ENCODE assay signal across 18 cellular contexts in genomic region chrX:6777211-6778002, GRCh38.
DNase-seq lines count a peak whose midpoint lies in the region; ATAC-seq and TF ChIP-seq lines count a peak whose summit lies in the region.
"Had no signal": no experiment of that assay in that cellular context is flagged by ENCODE, and none has a peak within 500 bp of the region (broad histone marks: within the 10 kb centered on the region; RNA-seq: fewer than 3 reads in every experiment).

No MANE protein-coding gene starts in this region.

- no peaks in the 10 kb centered on the region for H3K79me2 ChIP-seq in GM23338 (replicated peaks; ENCODE audit: insufficient read depth)

- no peak for TF ChIP-seq CTCF in GM23338 (conservative IDR thresholded peaks at IDR 0.05; ENCODE audit: low read depth in 2 of 2)
- no peak for TF ChIP-seq CTCF in chondrocyte (IDR thresholded peaks at IDR 0.05)
- TF ChIP-seq CTCF in testis (IDR thresholded peaks at IDR 0.05), result no peak
- TF ChIP-seq CTCF in right lobe of liver (IDR thresholded peaks at IDR 0.05), result no peak

- H3K4me1 ChIP-seq in GM23338 (ENCODE audit: insufficient read depth), result peaks cover 16% of the 10 kb centered on the region
- no peaks in the 10 kb centered on the region for H3K4me1 ChIP-seq in testis
- no peaks in the 10 kb centered on the region for H3K4me1 ChIP-seq in right lobe of liver
- H3K4me1 ChIP-seq: BE2C, left lung, Peyer's patch had no signal

- H3K4me3 Mint-ChIP-seq in GM23338 (peak overlapping the region; percentile 9; the same call in 1 of the 3 replicates), chondrocyte (ENCODE audit: unreplicated experiment) (no peak overlapping the region)
- H3K4me3 Mint-ChIP-seq: naive B cell, T-cell had no signal

- no peak overlapping the region for H2AFZ ChIP-seq in GM23338

- H3K4me3 ChIP-seq in GM23338 (no peak overlapping the region), testis (no peak overlapping the region), right lobe of liver (no peak overlapping the region)
- H3K4me3 ChIP-seq: GM12878, left lung, Peyer's patch had no signal

- TF ChIP-seq POLR2A in testis (IDR thresholded peaks at IDR 0.05) (no peak), right lobe of liver (IDR thresholded peaks at IDR 0.05) (no peak)

- peak overlapping the region; percentile 93 for H3K27ac ChIP-seq in GM23338 (ENCODE audit: low read depth)
- no peak overlapping the region for H3K27ac ChIP-seq in testis
- H3K27ac ChIP-seq in right lobe of liver, result no peak overlapping the region
- H3K27ac ChIP-seq: left lung, Peyer's patch had no signal

- H3K4me2 ChIP-seq in GM23338, result peak overlapping the region; percentile 58; the same call in 1 of the 2 replicates

- ATAC-seq in GM18858 (IDR thresholded peaks at IDR 0.05; ENCODE audit: unreplicated experiment) (peak; percentile 85), GM23338 (no peak), HG03378 (IDR thresholded peaks at IDR 0.05; ENCODE audit: unreplicated experiment) (peak; percentile 84), right lobe of liver (no peak)
- ATAC-seq: GM12878, left lung, T-cell had no signal

- H3K36me3 Mint-ChIP-seq in GM23338 (ENCODE audit: low read depth), result no peaks in the 10 kb centered on the region
- H3K36me3 Mint-ChIP-seq in chondrocyte (ENCODE audit: low read depth), result no peaks in the 10 kb centered on the region
- H3K36me3 Mint-ChIP-seq: naive B cell, T-cell had no signal

- intact Hi-C loops in testis (cut with DNase I; ENCODE audit: low total_unique reads) (no loop called here), right lobe of liver (cut with DNase I) (no loop called here)

- H3K4me1 Mint-ChIP-seq in GM23338 (peaks cover 25% of the 10 kb centered on the region), chondrocyte (ENCODE audit: low read depth) (peaks cover 14% of the 10 kb centered on the region)
- H3K4me1 Mint-ChIP-seq: T-cell had no signal

- H3K27ac Mint-ChIP-seq in GM23338 (peak overlapping the region; percentile 73), chondrocyte (ENCODE audit: unreplicated experiment) (no peak overlapping the region)
- H3K27ac Mint-ChIP-seq: T-cell had no signal

- H3K27me3 Mint-ChIP-seq in GM23338 (ENCODE audit: insufficient read depth, low read depth, poor library complexity) (peaks cover 3% of the 10 kb centered on the region), chondrocyte (ENCODE audit: low read depth) (no peaks in the 10 kb centered on the region)

- no peaks in the 10 kb centered on the region for H3K36me3 ChIP-seq in GM23338 (ENCODE audit: insufficient read depth)
- H3K36me3 ChIP-seq in testis (ENCODE audit: low read depth, missing control alignments), result no peaks in the 10 kb centered on the region
- H3K36me3 ChIP-seq in right lobe of liver, result no peaks in the 10 kb centered on the region
- H3K36me3 ChIP-seq: BE2C, left lung, Peyer's patch had no signal

- WGBS in testis, 2 donors, result 72 to 85% methylated on average over 6 of the region's 6 CpGs
- WGBS in right lobe of liver (ENCODE audit: insufficient coverage, low coverage, low lambda C conversion rate, missing lambda C conversion rate), result 87% methylated on average over 6 of the region's 6 CpGs

- 0 out of 2 replicates have a peak, but pooled peaks cover 6% of the 10 kb centered on the region for H3F3A ChIP-seq in GM23338 (replicated peaks; ENCODE audit: low read depth)

- no peaks in the 10 kb centered on the region for H4K20me1 ChIP-seq in GM23338 (replicated peaks; ENCODE audit: insufficient read depth)

- H3K9me3 Mint-ChIP-seq in GM23338 (no peaks in the 10 kb centered on the region), chondrocyte (ENCODE audit: low read depth) (no peaks in the 10 kb centered on the region)
- H3K9me3 Mint-ChIP-seq: T-cell had no signal

- DNase-seq in GM23338 (ENCODE audit: low spot score) (no peak), germinal center (ENCODE audit: low spot score) (peak; percentile 21), chondrocyte (ENCODE audit: low spot score) (no peak), testis (no peak), right lobe of liver (no peak)
- DNase-seq in stimulated activated CD4-positive, alpha-beta T cell treated with anti-CD3 and anti-CD28 coated beads, Interleukin-4, amount 100 ng/mL, for 24 hours, result no peak
- DNase-seq: activated naive CD4-positive, alpha-beta T cell treated with Interleukin-2 at 50 U/mL for 16 hours; BE2C; DMS79; left lung; naive B cell; NCI-H1930; NCI-H69; Peyer's patch; T-cell had no signal

- H3K9me2 ChIP-seq in GM23338 (ENCODE audit: insufficient read depth), result no peaks in the 10 kb centered on the region

- H3K27me3 ChIP-seq in GM23338 (ENCODE audit: insufficient read depth) (no peaks in the 10 kb centered on the region), testis (no peaks in the 10 kb centered on the region), right lobe of liver (no peaks in the 10 kb centered on the region)
- H3K27me3 ChIP-seq: BE2C, left lung, Peyer's patch had no signal

- H3K9me3 ChIP-seq in testis (no peaks in the 10 kb centered on the region), right lobe of liver (no peaks in the 10 kb centered on the region)
- H3K9me3 ChIP-seq: BE2C, left lung, Peyer's patch had no signal

TF ChIP-seq in GM23338, 12 proteins besides CTCF, POLR2A, EP300 and RAD21 (continues in another document):
- TF ChIP-seq NANOG (IDR thresholded peaks at IDR 0.05; ENCODE audit: borderline replicate concordance) (no peak), ZNF114 (CRISPR knock-in tag; IDR thresholded peaks at IDR 0.05) (no peak), ZNF331 (CRISPR knock-in tag; IDR thresholded peaks at IDR 0.05; ENCODE audit: low read depth) (no peak), EZH2phosphoT487 (IDR thresholded peaks at IDR 0.05; ENCODE audit: unreplicated experiment) (no peak), STAT1 (IDR thresholded peaks at IDR 0.05; ENCODE audit: unreplicated experiment) (no peak)
- TF ChIP-seq, protein P1, sequence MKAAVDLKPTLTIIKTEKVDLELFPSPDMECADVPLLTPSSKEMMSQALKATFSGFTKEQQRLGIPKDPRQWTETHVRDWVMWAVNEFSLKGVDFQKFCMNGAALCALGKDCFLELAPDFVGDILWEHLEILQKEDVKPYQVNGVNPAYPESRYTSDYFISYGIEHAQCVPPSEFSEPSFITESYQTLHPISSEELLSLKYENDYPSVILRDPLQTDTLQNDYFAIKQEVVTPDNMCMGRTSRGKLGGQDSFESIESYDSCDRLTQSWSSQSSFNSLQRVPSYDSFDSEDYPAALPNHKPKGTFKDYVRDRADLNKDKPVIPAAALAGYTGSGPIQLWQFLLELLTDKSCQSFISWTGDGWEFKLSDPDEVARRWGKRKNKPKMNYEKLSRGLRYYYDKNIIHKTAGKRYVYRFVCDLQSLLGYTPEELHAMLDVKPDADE (IDR thresholded peaks at IDR 0.05), result no peak
- TF ChIP-seq, protein P2, sequence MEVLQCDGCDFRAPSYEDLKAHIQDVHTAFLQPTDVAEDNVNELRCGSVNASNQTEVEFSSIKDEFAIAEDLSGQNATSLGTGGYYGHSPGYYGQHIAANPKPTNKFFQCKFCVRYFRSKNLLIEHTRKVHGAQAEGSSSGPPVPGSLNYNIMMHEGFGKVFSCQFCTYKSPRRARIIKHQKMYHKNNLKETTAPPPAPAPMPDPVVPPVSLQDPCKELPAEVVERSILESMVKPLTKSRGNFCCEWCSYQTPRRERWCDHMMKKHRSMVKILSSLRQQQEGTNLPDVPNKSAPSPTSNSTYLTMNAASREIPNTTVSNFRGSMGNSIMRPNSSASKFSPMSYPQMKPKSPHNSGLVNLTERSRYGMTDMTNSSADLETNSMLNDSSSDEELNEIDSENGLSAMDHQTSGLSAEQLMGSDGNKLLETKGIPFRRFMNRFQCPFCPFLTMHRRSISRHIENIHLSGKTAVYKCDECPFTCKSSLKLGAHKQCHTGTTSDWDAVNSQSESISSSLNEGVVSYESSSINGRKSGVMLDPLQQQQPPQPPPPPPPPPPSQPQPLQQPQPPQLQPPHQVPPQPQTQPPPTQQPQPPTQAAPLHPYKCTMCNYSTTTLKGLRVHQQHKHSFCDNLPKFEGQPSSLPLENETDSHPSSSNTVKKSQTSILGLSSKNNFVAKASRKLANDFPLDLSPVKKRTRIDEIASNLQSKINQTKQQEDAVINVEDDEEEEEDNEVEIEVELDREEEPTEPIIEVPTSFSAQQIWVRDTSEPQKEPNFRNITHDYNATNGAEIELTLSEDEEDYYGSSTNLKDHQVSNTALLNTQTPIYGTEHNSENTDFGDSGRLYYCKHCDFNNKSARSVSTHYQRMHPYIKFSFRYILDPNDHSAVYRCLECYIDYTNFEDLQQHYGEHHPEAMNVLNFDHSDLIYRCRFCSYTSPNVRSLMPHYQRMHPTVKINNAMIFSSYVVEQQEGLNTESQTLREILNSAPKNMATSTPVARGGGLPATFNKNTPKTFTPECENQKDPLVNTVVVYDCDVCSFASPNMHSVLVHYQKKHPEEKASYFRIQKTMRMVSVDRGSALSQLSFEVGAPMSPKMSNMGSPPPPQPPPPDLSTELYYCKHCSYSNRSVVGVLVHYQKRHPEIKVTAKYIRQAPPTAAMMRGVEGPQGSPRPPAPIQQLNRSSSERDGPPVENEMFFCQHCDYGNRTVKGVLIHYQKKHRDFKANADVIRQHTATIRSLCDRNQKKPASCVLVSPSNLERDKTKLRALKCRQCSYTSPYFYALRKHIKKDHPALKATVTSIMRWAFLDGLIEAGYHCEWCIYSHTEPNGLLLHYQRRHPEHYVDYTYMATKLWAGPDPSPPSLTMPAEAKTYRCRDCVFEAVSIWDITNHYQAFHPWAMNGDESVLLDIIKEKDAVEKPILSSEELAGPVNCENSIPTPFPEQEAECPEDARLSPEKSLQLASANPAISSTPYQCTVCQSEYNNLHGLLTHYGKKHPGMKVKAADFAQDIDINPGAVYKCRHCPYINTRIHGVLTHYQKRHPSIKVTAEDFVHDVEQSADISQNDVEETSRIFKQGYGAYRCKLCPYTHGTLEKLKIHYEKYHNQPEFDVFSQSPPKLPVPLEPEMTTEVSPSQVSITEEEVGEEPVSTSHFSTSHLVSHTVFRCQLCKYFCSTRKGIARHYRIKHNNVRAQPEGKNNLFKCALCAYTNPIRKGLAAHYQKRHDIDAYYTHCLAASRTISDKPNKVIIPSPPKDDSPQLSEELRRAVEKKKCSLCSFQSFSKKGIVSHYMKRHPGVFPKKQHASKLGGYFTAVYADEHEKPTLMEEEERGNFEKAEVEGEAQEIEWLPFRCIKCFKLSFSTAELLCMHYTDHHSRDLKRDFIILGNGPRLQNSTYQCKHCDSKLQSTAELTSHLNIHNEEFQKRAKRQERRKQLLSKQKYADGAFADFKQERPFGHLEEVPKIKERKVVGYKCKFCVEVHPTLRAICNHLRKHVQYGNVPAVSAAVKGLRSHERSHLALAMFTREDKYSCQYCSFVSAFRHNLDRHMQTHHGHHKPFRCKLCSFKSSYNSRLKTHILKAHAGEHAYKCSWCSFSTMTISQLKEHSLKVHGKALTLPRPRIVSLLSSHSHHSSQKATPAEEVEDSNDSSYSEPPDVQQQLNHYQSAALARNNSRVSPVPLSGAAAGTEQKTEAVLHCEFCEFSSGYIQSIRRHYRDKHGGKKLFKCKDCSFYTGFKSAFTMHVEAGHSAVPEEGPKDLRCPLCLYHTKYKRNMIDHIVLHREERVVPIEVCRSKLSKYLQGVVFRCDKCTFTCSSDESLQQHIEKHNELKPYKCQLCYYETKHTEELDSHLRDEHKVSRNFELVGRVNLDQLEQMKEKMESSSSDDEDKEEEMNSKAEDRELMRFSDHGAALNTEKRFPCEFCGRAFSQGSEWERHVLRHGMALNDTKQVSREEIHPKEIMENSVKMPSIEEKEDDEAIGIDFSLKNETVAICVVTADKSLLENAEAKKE (CRISPR knock-in tag; IDR thresholded peaks at IDR 0.05), result no peak

Comparison
In these comparisons a context has a peak if more than half of its experiments do, and no peak if none do; other contexts are left out.
1. ATAC-seq: peak in GM18858 (single experiment) and HG03378 (single experiment); none in GM23338 (single experiment) and right lobe of liver (0 of 4).